Comparison of ENCODE assay signal across 1 cellular context in the genomic region with DNA sequence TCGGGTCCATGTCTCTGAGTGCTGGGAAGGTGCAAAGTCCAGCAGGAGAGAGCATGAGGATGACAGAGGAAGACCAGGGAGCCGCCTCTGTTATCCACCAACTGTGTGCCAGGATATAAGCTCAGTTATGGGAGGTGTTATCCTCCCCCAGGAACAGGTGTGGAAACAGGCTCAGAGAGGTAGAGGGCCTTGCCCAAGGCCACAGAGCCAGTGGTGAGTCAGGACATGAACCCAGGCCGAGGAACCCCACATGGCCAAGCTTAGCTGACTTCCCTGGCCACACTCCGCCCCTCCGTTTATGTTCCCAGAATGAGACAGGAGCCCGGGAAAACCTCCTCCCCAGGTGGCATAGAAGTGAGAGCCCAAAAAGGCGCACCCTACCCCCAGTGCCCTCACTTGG.
TF ChIP-seq lines count a peak whose summit lies in the region.

No MANE protein-coding gene starts in this region.

TF ChIP-seq in HepG2, 621 proteins besides CTCF, POLR2A, EP300 and RAD21 (continued from another document):
- TF ChIP-seq, protein P1, sequence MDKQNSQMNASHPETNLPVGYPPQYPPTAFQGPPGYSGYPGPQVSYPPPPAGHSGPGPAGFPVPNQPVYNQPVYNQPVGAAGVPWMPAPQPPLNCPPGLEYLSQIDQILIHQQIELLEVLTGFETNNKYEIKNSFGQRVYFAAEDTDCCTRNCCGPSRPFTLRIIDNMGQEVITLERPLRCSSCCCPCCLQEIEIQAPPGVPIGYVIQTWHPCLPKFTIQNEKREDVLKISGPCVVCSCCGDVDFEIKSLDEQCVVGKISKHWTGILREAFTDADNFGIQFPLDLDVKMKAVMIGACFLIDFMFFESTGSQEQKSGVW (CRISPR knock-in tag; IDR thresholded peaks at IDR 0.05; ENCODE audit: borderline replicate concordance) = no peak
- TF ChIP-seq ZNF703 (CRISPR knock-in tag; IDR thresholded peaks at IDR 0.05; ENCODE audit: borderline replicate concordance) (no peak), PHB2 (IDR thresholded peaks at IDR 0.05; ENCODE audit: partially characterized antibody) (no peak), EHMT2 (IDR thresholded peaks at IDR 0.05; ENCODE audit: borderline replicate concordance, low read depth, low read length) (no peak), ZNF768 (CRISPR knock-in tag; IDR thresholded peaks at IDR 0.05) (peak; percentile 55; the same call in 1 of the 2 replicates)
- TF ChIP-seq, protein P2, sequence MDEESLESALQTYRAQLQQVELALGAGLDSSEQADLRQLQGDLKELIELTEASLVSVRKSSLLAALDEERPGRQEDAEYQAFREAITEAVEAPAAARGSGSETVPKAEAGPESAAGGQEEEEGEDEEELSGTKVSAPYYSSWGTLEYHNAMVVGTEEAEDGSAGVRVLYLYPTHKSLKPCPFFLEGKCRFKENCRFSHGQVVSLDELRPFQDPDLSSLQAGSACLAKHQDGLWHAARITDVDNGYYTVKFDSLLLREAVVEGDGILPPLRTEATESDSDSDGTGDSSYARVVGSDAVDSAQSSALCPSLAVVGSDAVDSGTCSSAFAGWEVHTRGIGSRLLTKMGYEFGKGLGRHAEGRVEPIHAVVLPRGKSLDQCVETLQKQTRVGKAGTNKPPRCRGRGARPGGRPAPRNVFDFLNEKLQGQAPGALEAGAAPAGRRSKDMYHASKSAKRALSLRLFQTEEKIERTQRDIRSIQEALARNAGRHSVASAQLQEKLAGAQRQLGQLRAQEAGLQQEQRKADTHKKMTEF (CRISPR knock-in tag; IDR thresholded peaks at IDR 0.05) = no peak
